In genomic region chr3:105747621-105748165, GRCh38 we compare ENCODE assay signal across 16 cellular contexts.
DNase-seq lines count a peak whose midpoint lies in the region; ATAC-seq and TF ChIP-seq lines count a peak whose summit lies in the region.
"Had no signal": no experiment of that assay in that cellular context is flagged by ENCODE, and none has a peak within 500 bp of the region (broad histone marks: within the 10 kb centered on the region; RNA-seq: fewer than 3 reads in every experiment).

No MANE protein-coding gene starts in this region.

- no peak overlapping the region for H3K4me3 ChIP-seq in uterus
- H3K4me3 ChIP-seq: coronary artery, esophagus squamous epithelium, K562, sigmoid colon had no signal

- no peaks in the 10 kb centered on the region for H3K9me3 Mint-ChIP-seq in activated T-cell treated with anti-CD3 and anti-CD28 coated beads, Interleukin-2, amount 50 U/mL, for 72 hours
- H3K9me3 Mint-ChIP-seq in activated naive CD8-positive, alpha-beta T cell treated with anti-CD3 and anti-CD28 coated beads for 36 hours = peaks cover 3% of the 10 kb centered on the region
- no peaks in the 10 kb centered on the region for H3K9me3 Mint-ChIP-seq in immature natural killer cell

- H3K27ac Mint-ChIP-seq in activated T-cell treated with anti-CD3 and anti-CD28 coated beads, Interleukin-2, amount 50 U/mL, for 72 hours = peak overlapping the region; percentile 90
- peak overlapping the region; percentile 89 for H3K27ac Mint-ChIP-seq in activated naive CD8-positive, alpha-beta T cell treated with anti-CD3 and anti-CD28 coated beads for 36 hours
- H3K27ac Mint-ChIP-seq in immature natural killer cell = peak overlapping the region; percentile 84 to 95 (median 93)

- peak overlapping the region; percentile 60 to 71 for H3K27ac ChIP-seq in uterus

- peaks cover 93% of the 10 kb centered on the region for H3K4me1 Mint-ChIP-seq in activated T-cell treated with anti-CD3 and anti-CD28 coated beads, Interleukin-2, amount 50 U/mL, for 72 hours (ENCODE audit: low read depth)
- peaks cover 76% of the 10 kb centered on the region for H3K4me1 Mint-ChIP-seq in activated naive CD8-positive, alpha-beta T cell treated with anti-CD3 and anti-CD28 coated beads for 36 hours
- H3K4me1 Mint-ChIP-seq in immature natural killer cell = peaks cover 76 to 99% of the 10 kb centered on the region in 2 donors

- H3K36me3 ChIP-seq in uterus = no peaks in the 10 kb centered on the region

- TF ChIP-seq POLR2A in uterus (IDR thresholded peaks at IDR 0.05) = no peak

- no peak for TF ChIP-seq CTCF in uterus (IDR thresholded peaks at IDR 0.05)

- no peaks in the 10 kb centered on the region for H3K27me3 ChIP-seq in uterus
- H3K27me3 ChIP-seq: esophagus squamous epithelium, sigmoid colon had no signal

- ATAC-seq in activated T-cell treated with anti-CD3 and anti-CD28 coated beads, Interleukin-2, amount 50 U/mL, for 72 hours (replicated peaks in 1 of 2) = no peak
- ATAC-seq in GM18867 (IDR thresholded peaks at IDR 0.05; ENCODE audit: unreplicated experiment) (no peak), GM21390 (IDR thresholded peaks at IDR 0.05; ENCODE audit: unreplicated experiment) (no peak), HG03565 (IDR thresholded peaks at IDR 0.05; ENCODE audit: unreplicated experiment) (no peak)
- ATAC-seq: K562, Panc1 had no signal

- peaks cover 16 to 45% of the 10 kb centered on the region in 2 donors for H3K36me3 Mint-ChIP-seq in activated T-cell treated with anti-CD3 and anti-CD28 coated beads, Interleukin-2, amount 50 U/mL, for 72 hours (ENCODE audit: insufficient read depth in 2 of 2)
- peaks cover 73% of the 10 kb centered on the region for H3K36me3 Mint-ChIP-seq in activated naive CD8-positive, alpha-beta T cell treated with anti-CD3 and anti-CD28 coated beads for 36 hours
- peaks cover 12 to 29% (median 25%) of the 10 kb centered on the region in 3 donors for H3K36me3 Mint-ChIP-seq in immature natural killer cell

- H3K9me3 ChIP-seq in uterus = no peaks in the 10 kb centered on the region
- H3K9me3 ChIP-seq: esophagus squamous epithelium, sigmoid colon had no signal

- intact Hi-C loops in uterus (cut with DNase I; ENCODE audit: low total_unique reads) = no loop called here

- H3K27me3 Mint-ChIP-seq in activated T-cell treated with anti-CD3 and anti-CD28 coated beads, Interleukin-2, amount 50 U/mL, for 72 hours (ENCODE audit: low read depth) = no peaks in the 10 kb centered on the region
- H3K27me3 Mint-ChIP-seq in activated naive CD8-positive, alpha-beta T cell treated with anti-CD3 and anti-CD28 coated beads for 36 hours = no peaks in the 10 kb centered on the region
- peaks cover 0 to 8% (median 0%) of the 10 kb centered on the region in 3 donors for H3K27me3 Mint-ChIP-seq in immature natural killer cell (ENCODE audit: low read depth in 3 of 3)

- peak overlapping the region; percentile 65 to 74 for H3K4me3 Mint-ChIP-seq in activated T-cell treated with anti-CD3 and anti-CD28 coated beads, Interleukin-2, amount 50 U/mL, for 72 hours
- H3K4me3 Mint-ChIP-seq in activated naive CD8-positive, alpha-beta T cell treated with anti-CD3 and anti-CD28 coated beads for 36 hours = no peak overlapping the region
- H3K4me3 Mint-ChIP-seq in immature natural killer cell = peak overlapping the region in 3 of 5 donors; percentile 76 to 82 (median 77)

- DNase-seq in activated T-cell treated with anti-CD3 and anti-CD28 coated beads, Interleukin-2, amount 50 U/mL, for 72 hours = no peak
- DNase-seq in activated T-cell treated with anti-CD3 and anti-CD28 coated beads for 4 hours (no peak), immature natural killer cell (no peak), uterus (no peak)
- DNase-seq in activated naive CD8-positive, alpha-beta T cell treated with anti-CD3 and anti-CD28 coated beads for 36 hours = no peak
- DNase-seq: esophagus squamous epithelium; NCI-H1436; NCI-H526 treated with DMSO at 0.1 percent for 48 hours; sigmoid colon; stimulated activated naive CD8-positive, alpha-beta T cell treated with anti-CD3 and anti-CD28 coated beads, Interleukin-15, Interleukin-2, amounts not matched to agents 100 U/mL and 50 U/mL, for 24 hours had no signal

- H3K4me1 ChIP-seq in uterus = no peaks in the 10 kb centered on the region
